ENCODE assay signal across 8 cellular contexts in genomic region chr13:113393226-113393571, GRCh38. TPM values are rescaled to one million over a fixed set of nuclear protein-coding genes. Genes with fewer than 3 reads are reported as not detected.
DNase-seq lines count a peak whose midpoint lies in the region; ATAC-seq and TF ChIP-seq lines count a peak whose summit lies in the region.
"Had no signal": no experiment of that assay in that cellular context is flagged by ENCODE, and none has a peak within 500 bp of the region (broad histone marks: within the 10 kb centered on the region; RNA-seq: fewer than 3 reads in every experiment).

No MANE protein-coding gene starts in this region.

- intact Hi-C loops in left ventricle myocardium inferior (cut with micrococcal nuclease): no loop called here

- CTCF ChIA-PET in WTC11 (lab: Charles Lee): interaction anchor here (0.9 to 1.2 kb wide), 3 partner anchors 9 to 161 kb away, joined by 3 to 8 read pairs (median 4); no protein-coding TSS in a partner anchor

- H3K27ac ChIP-seq in left ventricle myocardium inferior (replicated peaks): peak overlapping the region; percentile 84

- no peaks in the 10 kb centered on the region for H3K27me3 Mint-ChIP-seq in WTC11 (ENCODE audit: low read depth)
- H3K27me3 Mint-ChIP-seq in stimulated activated memory B cell treated with anti-CD40 and anti-IgM and Interleukin-4, amounts not matched to agents 10 μg/mL and 1 μg/mL and 100 μg/mL, for 72 hours: no peaks in the 10 kb centered on the region

- peaks cover 7% of the 10 kb centered on the region for H3K9me3 ChIP-seq in left ventricle myocardium inferior (replicated peaks)

- DNase-seq in HFF-Myc (ENCODE audit: extremely low read depth, low read depth) (no peak), WTC11 (ENCODE audit: low spot score) (peak; percentile 10), left ventricle myocardium inferior (no peak), NCI-H345 treated with DMSO at 0.1 percent for 48 hours (lab: John Stamatoyannopoulos, UW; ENCODE audit: unreplicated experiment) (no peak)

- H3K4me3 ChIP-seq in HFF-Myc (replicated peaks; ENCODE audit: low read depth, low read length) (peak overlapping the region; percentile 67), left ventricle myocardium inferior (peak overlapping the region; percentile 89)

- H3K4me1 ChIP-seq in left ventricle myocardium inferior: peaks cover 23% of the 10 kb centered on the region

- peaks cover 27% of the 10 kb centered on the region for H3K36me3 Mint-ChIP-seq in WTC11
- no peaks in the 10 kb centered on the region for H3K36me3 Mint-ChIP-seq in stimulated activated memory B cell treated with anti-CD40 and anti-IgM and Interleukin-4, amounts not matched to agents 10 μg/mL and 1 μg/mL and 100 μg/mL, for 72 hours

- H3K9me3 Mint-ChIP-seq in WTC11: peaks cover 16% of the 10 kb centered on the region
- no peaks in the 10 kb centered on the region for H3K9me3 Mint-ChIP-seq in stimulated activated memory B cell treated with anti-CD40 and anti-IgM and Interleukin-4, amounts not matched to agents 10 μg/mL and 1 μg/mL and 100 μg/mL, for 72 hours

- no peaks in the 10 kb centered on the region for H3K27me3 ChIP-seq in left ventricle myocardium inferior (ENCODE audit: low read depth)

- peak overlapping the region; percentile 96 for H3K27ac Mint-ChIP-seq in WTC11
- peak overlapping the region; percentile 48 for H3K27ac Mint-ChIP-seq in stimulated activated memory B cell treated with anti-CD40 and anti-IgM and Interleukin-4, amounts not matched to agents 10 μg/mL and 1 μg/mL and 100 μg/mL, for 72 hours

- TF ChIP-seq CTCF in HFF-Myc (IDR thresholded peaks at IDR 0.05; ENCODE audit: low read depth, low read length, missing control alignments) (no peak), WTC11 (IDR thresholded peaks at IDR 0.05) (no peak), left ventricle myocardium inferior (IDR thresholded peaks at IDR 0.05; ENCODE audit: borderline replicate concordance) (no peak)

- peak overlapping the region; percentile 80 for H3K4me3 Mint-ChIP-seq in WTC11
- peak overlapping the region; percentile 76 for H3K4me3 Mint-ChIP-seq in stimulated activated memory B cell treated with anti-CD40 and anti-IgM and Interleukin-4, amounts not matched to agents 10 μg/mL and 1 μg/mL and 100 μg/mL, for 72 hours

- ATAC-seq in WTC11 (no peak), GM21515 (IDR thresholded peaks at IDR 0.05; ENCODE audit: unreplicated experiment) (no peak), GM21825 (IDR thresholded peaks at IDR 0.05; ENCODE audit: unreplicated experiment) (no peak)
- no peak for ATAC-seq in stimulated activated memory B cell treated with anti-CD40 and anti-IgM and Interleukin-4, amounts not matched to agents 10 μg/mL and 1 μg/mL and 100 μg/mL, for 72 hours

- no peaks in the 10 kb centered on the region for H3K36me3 ChIP-seq in left ventricle myocardium inferior

- POLR2A ChIA-PET in WTC11 (lab: Charles Lee): interaction anchor here (0.6 kb wide), 1 partner anchor 32 kb away, joined by 4 read pairs; no protein-coding TSS in a partner anchor

- H3K4me1 Mint-ChIP-seq in WTC11: peaks cover 25% of the 10 kb centered on the region
- H3K4me1 Mint-ChIP-seq in stimulated activated memory B cell treated with anti-CD40 and anti-IgM and Interleukin-4, amounts not matched to agents 10 μg/mL and 1 μg/mL and 100 μg/mL, for 72 hours: peaks cover 7% of the 10 kb centered on the region

TF ChIP-seq in WTC11, 78 proteins besides CTCF, POLR2A, EP300 and RAD21:
- TF ChIP-seq, protein P1, sequence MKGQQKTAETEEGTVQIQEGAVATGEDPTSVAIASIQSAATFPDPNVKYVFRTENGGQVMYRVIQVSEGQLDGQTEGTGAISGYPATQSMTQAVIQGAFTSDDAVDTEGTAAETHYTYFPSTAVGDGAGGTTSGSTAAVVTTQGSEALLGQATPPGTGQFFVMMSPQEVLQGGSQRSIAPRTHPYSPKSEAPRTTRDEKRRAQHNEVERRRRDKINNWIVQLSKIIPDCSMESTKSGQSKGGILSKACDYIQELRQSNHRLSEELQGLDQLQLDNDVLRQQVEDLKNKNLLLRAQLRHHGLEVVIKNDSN (CRISPR knock-in tag; IDR thresholded peaks at IDR 0.05): no peak
- no peak for TF ChIP-seq NR2C2 (CRISPR knock-in tag; IDR thresholded peaks at IDR 0.05)
- TF ChIP-seq RELA (CRISPR knock-in tag; IDR thresholded peaks at IDR 0.05; ENCODE audit: borderline replicate concordance): no peak
- TF ChIP-seq ZNF219 (CRISPR knock-in tag; IDR thresholded peaks at IDR 0.05; ENCODE audit: borderline replicate concordance): no peak

RNA-seq across cellular contexts. Expression of gene GRTP1, which starts 29.3 kb away (rescaled TPM):
- total RNA-seq in WTC11 (2021) (59.0 to 62.0 TPM (median 60.0 TPM) in 3 replicates), left ventricle myocardium inferior (1.6 TPM)
- total RNA-seq: T-helper 2 cell treated with Interferon-gamma antibody and Interleukin-4, amounts not matched to agents 100 ng/mL and 5 ng/mL, for 36 hours had no signal

Comparison
In these comparisons a context has a peak if more than half of its experiments do, and no peak if none do; other contexts are left out.
1. RNA of gene GRTP1, which starts 29.3 kb away (total RNA-seq): 59.0 to 62.0 TPM in WTC11; 1.6 TPM in left ventricle myocardium inferior (single experiment); every median in the first group is over 10 times any median in the second.